ENCODE assay signal across 8 cellular contexts in genomic region chr1:43650306-43650941, GRCh38. TPM values are rescaled to one million over a fixed set of nuclear protein-coding genes. Genes with fewer than 3 reads are reported as not detected.
DNase-seq lines count a peak whose midpoint lies in the region; ATAC-seq and TF ChIP-seq lines count a peak whose summit lies in the region.

No MANE protein-coding gene starts in this region.

- DNase-seq in GM06990 (ENCODE audit: extremely low read depth, insufficient read length) = peak; percentile 87
- peak; percentile 98 for DNase-seq in HFFc6
- peak; percentile 97 for DNase-seq in NAMALWA (ENCODE audit: low spot score)
- DNase-seq in SK-MEL-5 (ENCODE audit: low read depth, low spot score) = peak; percentile 96
- peak; percentile 88 to 92 for DNase-seq in activated naive CD4-positive, alpha-beta T cell treated with anti-CD3 and anti-CD28 coated beads, Interleukin-2, amount 50 U/mL, for 72 hours (ENCODE audit: low spot score in 2 of 2)
- peak; percentile 88 to 99 (median 95) for DNase-seq in head of caudate nucleus
- DNase-seq in osteoblast (ENCODE audit: insufficient read length, low spot score, missing footprints) = peak; percentile 99

- in situ Hi-C loops in SK-MEL-5 (cut with HindIII; ENCODE audit: low pct_unique_long_range_greater_than_20kb, low sequenced_read_pairs) = no loop called here

- peak overlapping the region; percentile 96 for H2AFZ ChIP-seq in osteoblast (ENCODE audit: low read length)

- peak overlapping the region; percentile 98 for H3K4me2 ChIP-seq in osteoblast (ENCODE audit: insufficient read depth, low read length)

- WGBS in thymus = under 1% methylated on average over 33 of the region's 33 CpGs

- H3K9me3 ChIP-seq in osteoblast (ENCODE audit: low read depth, low read length) (no peaks in the 10 kb centered on the region), thymus (ENCODE audit: control insufficient read depth) (no peaks in the 10 kb centered on the region)

- H3K27ac Mint-ChIP-seq in HFFc6 = peak overlapping the region; percentile 98
- H3K27ac Mint-ChIP-seq in activated naive CD4-positive, alpha-beta T cell treated with anti-CD3 and anti-CD28 coated beads, Interleukin-2, amount 50 U/mL, for 72 hours = peak overlapping the region; percentile 91 to 99

- peaks cover 6% of the 10 kb centered on the region for H3K27me3 Mint-ChIP-seq in HFFc6 (ENCODE audit: insufficient read depth)

- H3K79me2 ChIP-seq in osteoblast (ENCODE audit: insufficient read depth, low read length) = peaks cover 50% of the 10 kb centered on the region

- no peak for TF ChIP-seq CTCF in GM06990 (IDR thresholded peaks at IDR 0.05; ENCODE audit: insufficient read depth, low read length, poor library complexity, severe bottlenecking)
- TF ChIP-seq CTCF in HFFc6 (IDR thresholded peaks at IDR 0.05) = no peak
- no peak for TF ChIP-seq CTCF in osteoblast (IDR thresholded peaks at IDR 0.05; ENCODE audit: extremely low read depth, low read depth, low read length)

- H3K27ac ChIP-seq in osteoblast (ENCODE audit: low read depth, low read length) (peak overlapping the region; percentile 79), thymus (ENCODE audit: low read depth) (peak overlapping the region; percentile 98)

- H4K20me1 ChIP-seq in osteoblast (ENCODE audit: insufficient read depth, low read length) = peaks cover 27% of the 10 kb centered on the region

- peaks cover 19% of the 10 kb centered on the region for H3K36me3 Mint-ChIP-seq in HFFc6 (ENCODE audit: low read depth)
- peaks cover 5 to 13% of the 10 kb centered on the region in 2 donors for H3K36me3 Mint-ChIP-seq in activated naive CD4-positive, alpha-beta T cell treated with anti-CD3 and anti-CD28 coated beads, Interleukin-2, amount 50 U/mL, for 72 hours

- ATAC-seq in activated naive CD4-positive, alpha-beta T cell treated with anti-CD3 and anti-CD28 coated beads, Interleukin-2, amount 50 U/mL, for 72 hours = peak; percentile 76 to 77

- intact Hi-C loops in head of caudate nucleus (cut with DNase I) = loop anchor here (2.0 to 5.0 kb wide), 2 partner anchors 56 to 108 kb away; partner anchors contain the start of gene ST3GAL3

- H3K9me3 Mint-ChIP-seq in HFFc6 = no peaks in the 10 kb centered on the region
- no peaks in the 10 kb centered on the region for H3K9me3 Mint-ChIP-seq in activated naive CD4-positive, alpha-beta T cell treated with anti-CD3 and anti-CD28 coated beads, Interleukin-2, amount 50 U/mL, for 72 hours

- H3K4me1 ChIP-seq in osteoblast (ENCODE audit: insufficient read depth, low read length) = peaks cover 10% of the 10 kb centered on the region
- H3K4me1 ChIP-seq in thymus (ENCODE audit: control insufficient read depth, insufficient read depth, low read length) = peaks cover 13% of the 10 kb centered on the region

- peaks cover 34% of the 10 kb centered on the region for H3K4me1 Mint-ChIP-seq in HFFc6 (ENCODE audit: low read depth)

- peaks cover under 1% of the 10 kb centered on the region; the same call in 1 of the 2 replicates for H3K36me3 ChIP-seq in GM06990 (ENCODE audit: control insufficient read depth, insufficient read depth, low read length)
- H3K36me3 ChIP-seq in osteoblast (ENCODE audit: insufficient read depth, low read length) = peaks cover 19% of the 10 kb centered on the region
- H3K36me3 ChIP-seq in thymus (ENCODE audit: control insufficient read depth, insufficient read depth) = peaks cover 16% of the 10 kb centered on the region

- H3K27me3 ChIP-seq in GM06990 (replicated peaks; ENCODE audit: control insufficient read depth, insufficient read depth, low read length) (no peaks in the 10 kb centered on the region), osteoblast (ENCODE audit: insufficient read depth, low read length) (peaks cover under 1% of the 10 kb centered on the region), thymus (ENCODE audit: control insufficient read depth, insufficient read depth) (no peaks in the 10 kb centered on the region)

- H3K4me3 ChIP-seq in GM06990 (replicated peaks; ENCODE audit: low read depth, low read length) (peak overlapping the region; percentile 91), osteoblast (ENCODE audit: insufficient read depth, low read length) (peak overlapping the region; percentile 97), thymus (ENCODE audit: low read length) (peak overlapping the region; percentile 98)

- peak overlapping the region; percentile 97 for H3K4me3 Mint-ChIP-seq in HFFc6

RNA-seq across cellular contexts. Expression of gene KDM4A, which starts 0.5 kb away (rescaled TPM):
- 10 to 100 TPM; 24.8 to 37.0 (median 32.1) TPM for total RNA-seq in HFFc6 (2021; fragmentation: NEBNext Ultra II Directional; extraction: Animal tissue kit (Norgen Biotek cat#: 25700))
- 26.4 and 28.6 TPM in 2 replicates for total RNA-seq in SK-MEL-5 (2014; rRNA removed; shearing (Covaris generic))
- 14.6 and 18.5 TPM in 2 replicates for polyA plus RNA-seq in SK-MEL-5 (2015; cell fraction: cytosol; rRNA removed)
- polyA plus RNA-seq in SK-MEL-5 (2015; cell fraction: nucleus; rRNA removed) = 13.4 and 23.7 TPM in 2 replicates
- total RNA-seq in activated naive CD4-positive, alpha-beta T cell treated with anti-CD3 and anti-CD28 coated beads, Interleukin-2, amount 50 U/mL, for 72 hours = 10 to 100 TPM; 28.9 to 50.1 TPM
- 47.0 and 47.4 TPM in 2 replicates for total RNA-seq in osteoblast
- polyA plus RNA-seq in thymus = 12.2 TPM

RNA-seq across cellular contexts. Expression of gene ST3GAL3, which starts 56.9 kb away (rescaled TPM):
- 10 to 100 TPM; 15.2 to 22.3 (median 18.0) TPM for total RNA-seq in HFFc6 (2021; fragmentation: NEBNext Ultra II Directional; extraction: Animal tissue kit (Norgen Biotek cat#: 25700))
- total RNA-seq in SK-MEL-5 (2014; rRNA removed; shearing (Covaris generic)) = 4.1 and 4.8 TPM in 2 replicates
- 6.0 and 8.1 TPM in 2 replicates for polyA plus RNA-seq in SK-MEL-5 (2015; cell fraction: cytosol; rRNA removed)
- 11.7 and 15.4 TPM in 2 replicates for polyA plus RNA-seq in SK-MEL-5 (2015; cell fraction: nucleus; rRNA removed)
- total RNA-seq in activated naive CD4-positive, alpha-beta T cell treated with anti-CD3 and anti-CD28 coated beads, Interleukin-2, amount 50 U/mL, for 72 hours = 10 to 100 TPM; 21.8 to 22.3 TPM
- 18.0 and 18.5 TPM in 2 replicates for total RNA-seq in osteoblast
- polyA plus RNA-seq in thymus = 10.1 TPM

Comparison
In these comparisons a context has a peak if more than half of its experiments do, and no peak if none do; other contexts are left out.
1. Peak in every context shown above with its lines: DNase-seq, ATAC-seq, H3K4me3 ChIP-seq and H3K27ac ChIP-seq.